8 cellular contexts compared by ENCODE assay signal in the genomic region with DNA sequence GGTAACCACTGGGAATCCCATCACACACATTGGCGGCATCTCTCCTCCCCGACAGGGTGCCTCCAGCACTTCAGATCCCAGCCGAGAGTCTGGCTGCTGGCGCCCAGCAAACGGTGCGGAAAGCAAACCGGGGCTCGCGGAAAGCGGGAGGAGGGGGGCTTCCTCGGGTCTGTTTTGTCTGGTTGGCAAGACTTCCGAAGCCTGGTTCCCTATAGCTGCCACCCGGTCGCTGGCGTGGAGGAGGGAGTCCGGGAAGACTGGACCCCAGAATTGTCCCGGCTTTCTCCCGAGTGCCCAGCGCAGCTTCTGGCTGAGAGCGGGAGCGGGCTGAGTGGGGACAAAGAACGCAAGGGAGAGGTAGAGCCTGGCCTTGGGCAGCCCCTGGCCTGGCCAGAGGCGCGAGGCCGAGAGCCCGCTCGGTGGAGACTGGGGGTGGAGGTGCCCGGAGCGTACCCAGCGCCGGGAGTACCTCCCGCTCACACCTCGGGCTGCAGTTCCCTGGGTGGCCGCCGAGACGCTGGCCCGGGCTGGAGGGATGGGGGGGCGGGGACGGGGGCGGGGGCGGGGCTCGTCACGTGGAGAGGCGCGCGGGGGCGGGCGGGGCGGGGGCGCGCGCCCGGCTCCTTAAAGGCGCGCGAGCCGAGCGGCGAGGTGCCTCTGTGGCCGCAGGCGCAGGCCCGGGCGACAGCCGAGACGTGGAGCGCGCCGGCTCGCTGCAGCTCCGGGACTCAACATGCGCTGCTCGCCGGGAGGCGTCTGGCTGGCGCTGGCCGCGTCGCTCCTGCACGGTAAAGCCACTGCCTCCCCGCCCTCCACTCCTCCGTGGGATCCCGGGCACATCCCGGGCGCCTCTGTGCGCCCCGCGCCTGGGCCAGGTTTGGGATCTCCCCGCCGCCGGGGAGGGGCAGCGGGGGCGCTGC. TPM values are rescaled to one million over a fixed set of nuclear protein-coding genes. Genes with fewer than 3 reads are reported as not detected.
A peak's percentile ranks its signal among the peaks of the same experiment; 100 is the strongest.
DNase-seq lines count a peak whose midpoint lies in the region; ATAC-seq and TF ChIP-seq lines count a peak whose summit lies in the region.

A gene (plus strand): TSS at position 654 of the 920 bp plus-strand sequence. CDS start 80 bp downstream, at position 734.

- no peaks in the 10 kb centered on the region for H3K9me3 ChIP-seq in MG63
- no peaks in the 10 kb centered on the region for H3K9me3 ChIP-seq in fibroblast of lung (ENCODE audit: control insufficient read depth, insufficient read depth, low read depth, low read length)
- no peaks in the 10 kb centered on the region for H3K9me3 ChIP-seq in naive thymus-derived CD4-positive, alpha-beta T cell (ENCODE audit: control insufficient read depth in 2 of 3, low read length in 3 of 3)
- H3K9me3 ChIP-seq in uterus = no peaks in the 10 kb centered on the region

- peak within 1 kb of the TSS; percentile 68 for H3K4me2 ChIP-seq in fibroblast of lung (ENCODE audit: extremely low read depth, insufficient read depth, low read length)

- intact Hi-C loops in naive thymus-derived CD4-positive, alpha-beta T cell (cut with micrococcal nuclease) = no loop called here
- intact Hi-C loops in uterus (cut with DNase I; ENCODE audit: low total_unique reads) = no loop called here

- H3K36me3 ChIP-seq in MG63 (no peaks in the 10 kb centered on the region), fibroblast of lung (ENCODE audit: control insufficient read depth, insufficient read depth, low read length) (no peaks in the 10 kb centered on the region), uterus (no peaks in the 10 kb centered on the region)
- H3K36me3 ChIP-seq in naive thymus-derived CD4-positive, alpha-beta T cell (ENCODE audit: control insufficient read depth in 2 of 3, insufficient read depth in 3 of 3, low read length in 3 of 3) = no peaks in the 10 kb centered on the region

- peaks cover 0 to 2% (median 0%) of the 10 kb centered on the region in 11 donors for H3K9me3 Mint-ChIP-seq in naive thymus-derived CD4-positive, alpha-beta T cell

- CTCF ChIA-PET in naive thymus-derived CD4-positive, alpha-beta T cell (lab: Charles Lee) = no interaction called here

- no peaks in the 10 kb centered on the region for H4K20me1 ChIP-seq in fibroblast of lung (ENCODE audit: control insufficient read depth, extremely low read depth, insufficient read depth, low read length)

- peaks cover 63 to 79% (median 72%) of the 10 kb centered on the region in 5 donors for H3K27me3 Mint-ChIP-seq in naive thymus-derived CD4-positive, alpha-beta T cell

- peak; percentile 93 for DNase-seq in D341Med (ENCODE audit: low spot score)
- DNase-seq in MG63 = peak; percentile 68
- peak; percentile 12 to 42 for DNase-seq in fibroblast of lung (ENCODE audit: low read depth in 2 of 2)
- DNase-seq in naive thymus-derived CD4-positive, alpha-beta T cell = no peak
- peak in 1 of 2 donors; percentile 52 for DNase-seq in uterus
- no peak for DNase-seq in GF-D8 (lab: John Stamatoyannopoulos, UW)

- peak in 1 of 2 donors; percentile 34 for TF ChIP-seq POLR2A in uterus (IDR thresholded peaks at IDR 0.05)

- H3K4me3 ChIP-seq in MG63 (peak within 1 kb of the TSS; percentile 41), fibroblast of lung (replicated peaks in 1 of 4; ENCODE audit: control extremely low read depth in 1 of 4, insufficient read depth in 1 of 4, low read depth in 3 of 4, low read length in 4 of 4) (peak within 1 kb of the TSS in 3 of 4 experiments; percentile 23 to 40 (median 35)), uterus (peak within 1 kb of the TSS; percentile 44 to 71)
- no peak within 1 kb of the TSS for H3K4me3 ChIP-seq in naive thymus-derived CD4-positive, alpha-beta T cell (ENCODE audit: low read length)

- peaks cover 0 to 16% (median 7%) of the 10 kb centered on the region in 7 donors for H3K4me1 Mint-ChIP-seq in naive thymus-derived CD4-positive, alpha-beta T cell

- H3K27ac ChIP-seq in VCaP = no peak within 1 kb of the TSS; the same call in 1 of the 2 replicates
- no peak within 1 kb of the TSS for H3K27ac ChIP-seq in fibroblast of lung (ENCODE audit: insufficient read depth, low read length)
- no peak within 1 kb of the TSS for H3K27ac ChIP-seq in naive thymus-derived CD4-positive, alpha-beta T cell (ENCODE audit: low read depth, low read length)
- peak within 1 kb of the TSS in 1 of 2 donors; percentile 50 for H3K27ac ChIP-seq in uterus

- TF ChIP-seq CTCF in VCaP (conservative IDR thresholded peaks at IDR 0.05) (peak; percentile 40; the same call in 1 of the 2 replicates), fibroblast of lung (conservative IDR thresholded peaks at IDR 0.05 in 1 of 2, IDR thresholded peaks at IDR 0.05 in 1 of 2; ENCODE audit: low read depth in 1 of 2, low read length in 2 of 2) (no peak), uterus (IDR thresholded peaks at IDR 0.05) (peak in 2 of 4 experiments; percentile 9 to 46)

- no peak within 1 kb of the TSS for H3K27ac Mint-ChIP-seq in naive thymus-derived CD4-positive, alpha-beta T cell

- H3K9ac ChIP-seq in fibroblast of lung (ENCODE audit: insufficient read depth, low read length) = no peak within 1 kb of the TSS

- peak within 1 kb of the TSS; percentile 18 to 79 (median 62) for H3K4me3 Mint-ChIP-seq in naive thymus-derived CD4-positive, alpha-beta T cell

- no peaks in the 10 kb centered on the region for H3K4me1 ChIP-seq in fibroblast of lung (ENCODE audit: control insufficient read depth, extremely low read depth, insufficient read depth, low read length)
- no peaks in the 10 kb centered on the region for H3K4me1 ChIP-seq in naive thymus-derived CD4-positive, alpha-beta T cell (ENCODE audit: control insufficient read depth in 2 of 2, insufficient read depth in 2 of 2, low read length in 2 of 2)
- peaks cover 0 to 4% of the 10 kb centered on the region in 2 donors for H3K4me1 ChIP-seq in uterus

- no peaks in the 10 kb centered on the region for H3K36me3 Mint-ChIP-seq in naive thymus-derived CD4-positive, alpha-beta T cell

- ATAC-seq in GM19463 (IDR thresholded peaks at IDR 0.05; ENCODE audit: unreplicated experiment) = peak; percentile 69
- peak; percentile 47 for ATAC-seq in naive thymus-derived CD4-positive, alpha-beta T cell

- POLR2A ChIA-PET in naive thymus-derived CD4-positive, alpha-beta T cell (lab: Charles Lee) = no interaction called here

- H2AFZ ChIP-seq in fibroblast of lung (ENCODE audit: low read length) = no peak within 1 kb of the TSS

- no peaks in the 10 kb centered on the region for H3K79me2 ChIP-seq in fibroblast of lung (ENCODE audit: control insufficient read depth, insufficient read depth, low read length)

- H3K27me3 ChIP-seq in MG63 = peaks cover 28% of the 10 kb centered on the region
- H3K27me3 ChIP-seq in fibroblast of lung (ENCODE audit: control insufficient read depth, insufficient read depth, low read length) = peaks cover 9% of the 10 kb centered on the region
- peaks cover 0 to 2% of the 10 kb centered on the region in 2 donors for H3K27me3 ChIP-seq in naive thymus-derived CD4-positive, alpha-beta T cell (ENCODE audit: control insufficient read depth in 2 of 2, insufficient read depth in 2 of 2, low read length in 2 of 2)
- H3K27me3 ChIP-seq in uterus = no peaks in the 10 kb centered on the region

RNA-seq across cellular contexts. Expression of the gene that starts here (rescaled TPM):
- 0.20 TPM in 1 of 2 replicates, not detected in the other for total RNA-seq in MG63 (2014; rRNA removed; shearing (Covaris generic); ENCODE audit: low replicate concordance)
- 0.17 and 0.26 TPM in 2 replicates for total RNA-seq in fibroblast of lung
- polyA plus RNA-seq in fibroblast of lung = 0.09 and 0.62 TPM in 2 replicates
- 0.17 and 0.41 TPM in 2 replicates for polyA plus RNA-seq in fibroblast of lung (2012)
- polyA minus RNA-seq in fibroblast of lung (ENCODE audit: low replicate concordance) = 5.2 TPM in 1 of 2 replicates, not detected in the other
- total RNA-seq in naive thymus-derived CD4-positive, alpha-beta T cell = 1 to 10 TPM in 2 of 5 experiments, under 1 TPM in 1, not detected in 2; 0.24 to 1.6 (median 1.3) TPM
- polyA plus RNA-seq in naive thymus-derived CD4-positive, alpha-beta T cell = under 1 TPM in 1 of 2 donors, not detected in 1; 0.09 TPM
- total RNA-seq in uterus = 1 to 10 TPM; 1.6 to 9.1 (median 2.8) TPM

Comparison
In these comparisons a context has a peak if more than half of its experiments do, and no peak if none do; other contexts are left out.
1. Peak in DNase-seq and H3K4me3 ChIP-seq in MG63; RNA of the gene not detected or under 1 TPM.
2. DNase-seq: peak in D341Med (single experiment) and fibroblast of lung (2 of 2); none in naive thymus-derived CD4-positive, alpha-beta T cell (0 of 9) and GF-D8 (single experiment).